ENCODE assay signal across 9 cellular contexts in genomic region chr14:35932659-35933159, GRCh38.
DNase-seq lines count a peak whose midpoint lies in the region; ATAC-seq and TF ChIP-seq lines count a peak whose summit lies in the region.
"Had no signal": no experiment of that assay in that cellular context is flagged by ENCODE, and none has a peak within 500 bp of the region (broad histone marks: within the 10 kb centered on the region; RNA-seq: fewer than 3 reads in every experiment).

No MANE protein-coding gene starts in this region.

- H3K27me3 ChIP-seq in neuronal stem cell (ENCODE audit: control insufficient read depth in 3 of 3, insufficient read depth in 3 of 3, low read depth in 1 of 3, low read length in 3 of 3) (peaks cover 0 to 85% (median 0%) of the 10 kb centered on the region in 3 experiments), H7 (ENCODE audit: control insufficient read depth, insufficient read depth, low read length) (peaks cover 2% of the 10 kb centered on the region; the same call in 1 of the 2 replicates), tibial artery (no peaks in the 10 kb centered on the region)

- no peak overlapping the region for H2AK5ac ChIP-seq in neuronal stem cell (ENCODE audit: low read depth, low read length)

- no CpG with 5 or more reads among the region's 13 CpGs for WGBS in neuronal stem cell (ENCODE audit: extremely low coverage in 2 of 2, insufficient read length in 2 of 2, insufficient replicate concordance in 1 of 2), 2 donors

- no peak overlapping the region for H4K91ac ChIP-seq in neuronal stem cell (ENCODE audit: low read depth, low read length, poor library complexity)

- H3K4me1 ChIP-seq in neuronal stem cell (ENCODE audit: control insufficient read depth in 2 of 2, insufficient read depth in 1 of 2, low read depth in 1 of 2, low read length in 2 of 2) (no peaks in the 10 kb centered on the region), tibial artery (no peaks in the 10 kb centered on the region)

- H2BK5ac ChIP-seq in neuronal stem cell (ENCODE audit: low read length): no peak overlapping the region

- H3K4ac ChIP-seq in neuronal stem cell (ENCODE audit: low read length): no peak overlapping the region

- no peak overlapping the region for H2BK120ac ChIP-seq in neuronal stem cell (ENCODE audit: low read depth, low read length)

- no peak overlapping the region for H3K4me2 ChIP-seq in neuronal stem cell (ENCODE audit: insufficient read depth, low read length, poor library complexity, severe bottlenecking)

- peak; percentile 7 to 11 for DNase-seq in activated CD8-positive, alpha-beta memory T cell treated with anti-CD3 and anti-CD28 coated beads for 4 hours (ENCODE audit: low read depth in 2 of 2)
- peak; percentile 3 to 27 (median 9) for DNase-seq in stimulated activated CD4-positive, alpha-beta T cell treated with anti-CD3 and anti-CD28 coated beads, TNF-alpha, amount 100 ng/mL, for 4 hours (ENCODE audit: low read depth in 3 of 3)
- DNase-seq in left colon (no peak), neuronal stem cell (ENCODE audit: low spot score) (no peak), H7 (no peak), tibial artery (no peak)
- DNase-seq: left ventricle myocardium superior had no signal

- H3K14ac ChIP-seq in neuronal stem cell (ENCODE audit: low read length): no peak overlapping the region

- H3K27ac ChIP-seq in neuronal stem cell (replicated peaks; ENCODE audit: low read length) (no peak overlapping the region), tibial artery (no peak overlapping the region)

- H3K36me3 ChIP-seq in neuronal stem cell (replicated peaks in 1 of 2; ENCODE audit: control insufficient read depth in 2 of 2, insufficient read depth in 2 of 2, low read length in 2 of 2) (no peaks in the 10 kb centered on the region), H7 (replicated peaks; ENCODE audit: control insufficient read depth, insufficient read depth, low read length) (no peaks in the 10 kb centered on the region), tibial artery (no peaks in the 10 kb centered on the region)

- no peaks in the 10 kb centered on the region for H3K79me1 ChIP-seq in neuronal stem cell (ENCODE audit: low read depth, low read length)

- ATAC-seq in GM19328 (IDR thresholded peaks at IDR 0.05; ENCODE audit: unreplicated experiment) (peak; percentile 59), HG03135 (IDR thresholded peaks at IDR 0.05; ENCODE audit: unreplicated experiment) (peak; percentile 53), left colon (no peak)
- ATAC-seq: left ventricle myocardium superior had no signal

- no peak overlapping the region for H3K23ac ChIP-seq in neuronal stem cell (ENCODE audit: low read depth, low read length, poor library complexity)

- H4K8ac ChIP-seq in neuronal stem cell (ENCODE audit: low read depth, low read length): no peak overlapping the region

- no peak overlapping the region for H2AFZ ChIP-seq in neuronal stem cell (ENCODE audit: low read length)

- H2BK12ac ChIP-seq in neuronal stem cell (ENCODE audit: low read length): no peak overlapping the region

- no peak for TF ChIP-seq CTCF in tibial artery (IDR thresholded peaks at IDR 0.05)

- no peak overlapping the region for H3K9ac ChIP-seq in neuronal stem cell (ENCODE audit: low read depth, low read length, poor library complexity)

- H3K18ac ChIP-seq in neuronal stem cell (ENCODE audit: low read length): no peak overlapping the region

- no peak overlapping the region for H2BK15ac ChIP-seq in neuronal stem cell (ENCODE audit: low read length)

- intact Hi-C loops in left colon (cut with DNase I, micrococcal nuclease) (no loop called here), tibial artery (cut with DNase I; ENCODE audit: low total_unique reads) (no loop called here)

- no peak overlapping the region for H3K4me3 ChIP-seq in neuronal stem cell (ENCODE audit: low read length in 2 of 2)
- no peak overlapping the region for H3K4me3 ChIP-seq in H7 (ENCODE audit: insufficient read depth, low read depth, low read length)
- no peak overlapping the region for H3K4me3 ChIP-seq in tibial artery

- H3K9me3 ChIP-seq in neuronal stem cell (replicated peaks in 1 of 2; ENCODE audit: control insufficient read depth in 2 of 2, insufficient read depth in 1 of 2, low read depth in 1 of 2, low read length in 2 of 2) (no peaks in the 10 kb centered on the region), tibial artery (no peaks in the 10 kb centered on the region)

Comparison
In these comparisons a context has a peak if more than half of its experiments do, and no peak if none do; other contexts are left out.
1. DNase-seq: peak in activated CD8-positive, alpha-beta memory T cell treated with anti-CD3 and anti-CD28 coated beads for 4 hours (2 of 2) and stimulated activated CD4-positive, alpha-beta T cell treated with anti-CD3 and anti-CD28 coated beads, TNF-alpha, amount 100 ng/mL, for 4 hours (3 of 3); none in left colon (0 of 2), neuronal stem cell (single experiment), H7 (single experiment) and tibial artery (0 of 2).